ENCODE assay signal across 35 cellular contexts in the genomic region with DNA sequence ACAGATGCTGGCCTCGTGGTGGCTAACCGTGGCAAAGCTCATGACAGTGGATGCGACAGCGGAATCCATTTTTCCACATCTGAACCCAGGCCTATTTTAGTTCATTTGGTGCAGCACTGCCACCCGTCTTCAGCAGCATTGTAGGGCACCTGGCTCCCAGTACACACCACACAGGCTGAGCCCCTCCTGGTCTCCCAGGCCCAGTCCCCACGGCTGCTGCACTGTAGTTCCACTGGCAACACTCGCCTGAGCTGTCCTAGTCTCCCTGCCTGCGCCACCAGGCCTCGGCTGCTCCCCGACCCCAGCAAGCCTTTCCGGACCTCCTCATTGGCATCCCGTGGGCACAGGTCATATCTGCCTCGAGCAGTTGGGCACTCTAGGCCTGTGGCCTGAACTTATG.
"Had no signal": no experiment of that assay in that cellular context is flagged by ENCODE, and none has a peak within 500 bp of the region (broad histone marks: within the 10 kb centered on the region; RNA-seq: fewer than 3 reads in every experiment).

No MANE protein-coding gene starts in this region.

- H3K9me3 ChIP-seq: body of pancreas, breast epithelium, MG63, Peyer's patch, SJSA1, SK-N-SH had no signal

- H3K27me3 ChIP-seq: body of pancreas, breast epithelium, MG63, Peyer's patch, SJSA1 had no signal

- H3K9me3 Mint-ChIP-seq: activated B cell treated with CpG ODN at 0.5 μM for 24 hours; activated CD4-positive, alpha-beta memory T cell treated with anti-CD3 and anti-CD28 coated beads for 36 hours; activated naive CD4-positive, alpha-beta T cell treated with anti-CD3 and anti-CD28 coated beads, Interleukin-2, amount 50 U/mL, for 24 hours; activated naive CD8-positive, alpha-beta T cell treated with anti-CD3 and anti-CD28 coated beads, Interleukin-2, amount 10 ng/mL, durations not matched to agents 7 days and 5 days; activated T-helper 2 cell treated with anti-CD3 and anti-CD28 coated beads, Interferon-gamma antibody, Interleukin-2, Interleukin-4, amounts not matched to agents 10 μg/mL and 5 μg/mL and 100 μg/mL, durations not matched to agents 14 hours and 24 hours and 36 hours had no signal

- H3K36me3 Mint-ChIP-seq: activated CD4-positive, alpha-beta memory T cell treated with anti-CD3 and anti-CD28 coated beads for 36 hours; activated CD8-positive, alpha-beta memory T cell treated with anti-CD3 and anti-CD28 coated beads, Interleukin-2, amount 10 ng/mL, durations not matched to agents 7 days and 5 days; activated naive CD4-positive, alpha-beta T cell treated with anti-CD3 and anti-CD28 coated beads, Interleukin-2, amount 50 U/mL, for 24 hours; activated naive CD8-positive, alpha-beta T cell treated with anti-CD3 and anti-CD28 coated beads, Interleukin-2, amount 10 ng/mL, durations not matched to agents 7 days and 5 days had no signal

- H3K4me3 Mint-ChIP-seq: activated B cell treated with CpG ODN at 0.5 μM for 24 hours; activated CD4-positive, alpha-beta memory T cell treated with anti-CD3 and anti-CD28 coated beads for 36 hours; activated CD8-positive, alpha-beta memory T cell treated with anti-CD3 and anti-CD28 coated beads, Interleukin-2, amount 10 ng/mL, durations not matched to agents 7 days and 5 days; activated naive CD4-positive, alpha-beta T cell treated with anti-CD3 and anti-CD28 coated beads, Interleukin-2, amount 50 U/mL, for 24 hours; activated naive CD8-positive, alpha-beta T cell treated with anti-CD3 and anti-CD28 coated beads, Interleukin-2, amount 10 ng/mL, durations not matched to agents 7 days and 5 days had no signal

- H3K36me3 ChIP-seq: breast epithelium, MG63, SJSA1 had no signal

- H3K27ac Mint-ChIP-seq: activated B cell treated with CpG ODN at 0.5 μM for 24 hours; activated CD4-positive, alpha-beta memory T cell treated with anti-CD3 and anti-CD28 coated beads for 36 hours; activated CD8-positive, alpha-beta memory T cell treated with anti-CD3 and anti-CD28 coated beads, Interleukin-2, amount 10 ng/mL, durations not matched to agents 7 days and 5 days; activated naive CD4-positive, alpha-beta T cell treated with anti-CD3 and anti-CD28 coated beads, Interleukin-2, amount 50 U/mL, for 24 hours; activated naive CD8-positive, alpha-beta T cell treated with anti-CD3 and anti-CD28 coated beads, Interleukin-2, amount 10 ng/mL, durations not matched to agents 7 days and 5 days; activated T-helper 2 cell treated with anti-CD3 and anti-CD28 coated beads, Interferon-gamma antibody, Interleukin-2, Interleukin-4, amounts not matched to agents 10 μg/mL and 5 μg/mL and 100 μg/mL, durations not matched to agents 14 hours and 24 hours and 36 hours had no signal

- H3K27me3 Mint-ChIP-seq: activated B cell treated with CpG ODN at 0.5 μM for 24 hours; activated CD4-positive, alpha-beta memory T cell treated with anti-CD3 and anti-CD28 coated beads for 36 hours; activated CD8-positive, alpha-beta memory T cell treated with anti-CD3 and anti-CD28 coated beads, Interleukin-2, amount 10 ng/mL, durations not matched to agents 7 days and 5 days; activated naive CD4-positive, alpha-beta T cell treated with anti-CD3 and anti-CD28 coated beads, Interleukin-2, amount 50 U/mL, for 24 hours; activated naive CD8-positive, alpha-beta T cell treated with anti-CD3 and anti-CD28 coated beads, Interleukin-2, amount 10 ng/mL, durations not matched to agents 7 days and 5 days had no signal

- DNase-seq: activated B cell treated with CpG ODN at 0.5 μM for 24 hours; activated CD4-positive, alpha-beta memory T cell treated with anti-CD3 and anti-CD28 coated beads for 36 hours; activated CD4-positive, alpha-beta T cell treated with anti-CD3 and anti-CD28 coated beads for 4 hours; activated CD4-positive, alpha-beta T cell treated with anti-CD3 and anti-CD28 coated beads, Interleukin-2, amount 50 U/mL, for 1 hour; activated CD4-positive, CD25-positive, alpha-beta regulatory T cell treated with anti-CD3 and anti-CD28 coated beads, Interleukin-2, amount 50 U/mL, for 72 hours; activated CD8-positive, alpha-beta memory T cell treated with anti-CD3 and anti-CD28 coated beads, Interleukin-2, amount 10 ng/mL, durations not matched to agents 7 days and 5 days; activated gamma-delta T cell; activated naive CD4-positive, alpha-beta T cell treated with Interleukin-2 at 50 U/mL for 16 hours; activated naive CD8-positive, alpha-beta T cell treated with anti-CD3 and anti-CD28 coated beads, Interleukin-2, amount 10 ng/mL, durations not matched to agents 7 days and 5 days; activated T-cell treated with anti-CD3 and anti-CD28 coated beads, Interleukin-2, amount 50 U/mL, for 1 hour; body of pancreas; Kasumi-1; KG1; MG63; NCI-H1048; NCI-H1105 treated with DMSO at 0.1 percent for 48 hours; NCI-H1436; NCI-H1694; NCI-H1930; NCI-H2081 treated with DMSO at 0.1 percent for 48 hours; NCI-H345; NCI-H524 treated with DMSO at 0.1 percent for 48 hours; PC-3; Peyer's patch; RPMI8226; SHP77 treated with DMSO at 0.1 percent for 48 hours; SK-N-SH; T-helper 1 cell; T-helper 2 cell; T-helper 9 cell had no signal

- H3K4me3 ChIP-seq: body of pancreas, breast epithelium, MG63, Peyer's patch, SJSA1 had no signal

- H3K4me1 Mint-ChIP-seq: activated B cell treated with CpG ODN at 0.5 μM for 24 hours; activated naive CD4-positive, alpha-beta T cell treated with anti-CD3 and anti-CD28 coated beads, Interleukin-2, amount 50 U/mL, for 24 hours had no signal

- H3K27ac ChIP-seq: body of pancreas, breast epithelium, Peyer's patch, SJSA1, VCaP had no signal

- H3K9ac ChIP-seq: SK-N-SH had no signal

- H3K4me1 ChIP-seq: body of pancreas, breast epithelium, Peyer's patch had no signal
